In the genomic region with DNA sequence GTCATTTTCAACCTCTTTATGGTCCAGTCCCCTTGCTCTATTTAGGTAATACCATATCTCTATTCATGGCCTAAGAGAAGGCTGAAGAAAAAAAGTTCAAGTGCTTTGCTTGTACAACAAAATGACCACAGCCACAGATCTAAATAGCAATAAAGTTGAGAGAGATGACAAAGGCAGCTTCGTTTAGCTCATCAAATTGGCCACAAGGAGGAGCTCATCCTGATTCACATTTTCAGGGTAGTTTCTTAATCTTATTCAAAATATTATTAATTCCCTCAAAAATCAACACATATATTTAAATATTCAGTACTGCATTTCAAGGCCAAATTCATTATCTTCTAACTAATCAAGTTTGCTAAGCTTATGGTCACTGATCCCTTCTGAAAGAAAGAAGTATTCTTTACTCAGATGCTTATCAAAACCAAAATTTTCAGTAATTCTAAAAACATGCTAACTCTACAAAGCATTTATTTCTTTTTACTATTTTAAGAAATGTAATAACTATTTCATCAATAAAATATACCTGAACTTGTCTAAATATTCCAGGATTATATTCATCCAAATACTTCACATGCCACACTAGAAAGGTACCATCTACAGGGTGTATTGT, we compare ENCODE assay signal across 9 cellular contexts.
A peak's percentile ranks its signal among the peaks of the same experiment; 100 is the strongest.
DNase-seq lines count a peak whose midpoint lies in the region; ATAC-seq, FAIRE-seq and TF ChIP-seq lines count a peak whose summit lies in the region.
"Had no signal": no experiment of that assay in that cellular context is flagged by ENCODE, and none has a peak within 500 bp of the region (broad histone marks: within the 10 kb centered on the region; RNA-seq: fewer than 3 reads in every experiment).

No MANE protein-coding gene starts in this region.

- no peaks in the 10 kb centered on the region for H3K79me2 ChIP-seq in Karpas-422 (ENCODE audit: low read length)

- POLR2A ChIA-PET in CD8-positive, alpha-beta T cell (lab: Charles Lee) = no interaction called here

- DNase-seq in D721Med (ENCODE audit: insufficient read length, low spot score) (no peak), Karpas-422 (peak; percentile 54), T47D (ENCODE audit: low read depth in 1 of 2, low spot score in 1 of 2) (peak; percentile 2 to 35), myocyte (ENCODE audit: low read depth) (peak; percentile 32), mucosa of gallbladder (ENCODE audit: low spot score) (no peak)
- DNase-seq in activated T-cell treated with anti-CD3 and anti-CD28 coated beads, Interleukin-2, amount 50 U/mL, for 4 hours = no peak
- DNase-seq in activated CD4-positive, alpha-beta T cell treated with anti-CD3 and anti-CD28 coated beads, Interleukin-2, amount 50 U/mL, for 4 hours = no peak
- no peak for DNase-seq in CD8-positive, alpha-beta T cell

- no peaks in the 10 kb centered on the region for H3K27me3 Mint-ChIP-seq in activated T-cell treated with anti-CD3 and anti-CD28 coated beads, Interleukin-2, amount 50 U/mL, for 4 hours (ENCODE audit: low read depth)
- no peaks in the 10 kb centered on the region for H3K27me3 Mint-ChIP-seq in CD8-positive, alpha-beta T cell (ENCODE audit: low read depth)
- H3K27me3 Mint-ChIP-seq: dendritic cell treated with granulocyte-macrophage colony-stimulating factor and Interleukin-4, amounts not matched to agents 40 ng/mL and 50 ng/mL, for 4 days had no signal

- no peak for FAIRE-seq in D721Med (lab: Jason Lieb, UNC)

- H3K4me3 Mint-ChIP-seq in activated T-cell treated with anti-CD3 and anti-CD28 coated beads, Interleukin-2, amount 50 U/mL, for 4 hours = no peak overlapping the region
- H3K4me3 Mint-ChIP-seq in CD8-positive, alpha-beta T cell = no peak overlapping the region
- H3K4me3 Mint-ChIP-seq: dendritic cell treated with granulocyte-macrophage colony-stimulating factor and Interleukin-4, amounts not matched to agents 40 ng/mL and 50 ng/mL, for 4 days had no signal

- intact Hi-C loops in CD8-positive, alpha-beta T cell (cut with DNase I, micrococcal nuclease) = no loop called here

- no peaks in the 10 kb centered on the region for H3K9me3 ChIP-seq in Karpas-422 (ENCODE audit: low read length)
- H3K9me3 ChIP-seq in CD8-positive, alpha-beta T cell (ENCODE audit: low read length) = no peaks in the 10 kb centered on the region

- no peaks in the 10 kb centered on the region for H3K27me3 ChIP-seq in Karpas-422 (ENCODE audit: low read length)
- H3K27me3 ChIP-seq in CD8-positive, alpha-beta T cell (ENCODE audit: insufficient read depth, low read length) = no peaks in the 10 kb centered on the region

- no peak overlapping the region for H3K27ac ChIP-seq in Karpas-422 (ENCODE audit: low read length)
- H3K27ac ChIP-seq in CD8-positive, alpha-beta T cell (ENCODE audit: low read depth, low read length) = no peak overlapping the region

- H3K36me3 Mint-ChIP-seq in activated T-cell treated with anti-CD3 and anti-CD28 coated beads, Interleukin-2, amount 50 U/mL, for 4 hours (ENCODE audit: insufficient read depth) = no peaks in the 10 kb centered on the region
- no peaks in the 10 kb centered on the region for H3K36me3 Mint-ChIP-seq in CD8-positive, alpha-beta T cell

- no peaks in the 10 kb centered on the region for H3K4me1 ChIP-seq in Karpas-422 (ENCODE audit: low read length)
- H3K4me1 ChIP-seq in CD8-positive, alpha-beta T cell (ENCODE audit: insufficient read depth, low read length) = no peaks in the 10 kb centered on the region

- H3K9me3 Mint-ChIP-seq in activated T-cell treated with anti-CD3 and anti-CD28 coated beads, Interleukin-2, amount 50 U/mL, for 4 hours = no peaks in the 10 kb centered on the region
- H3K9me3 Mint-ChIP-seq in CD8-positive, alpha-beta T cell = no peaks in the 10 kb centered on the region
- H3K9me3 Mint-ChIP-seq: dendritic cell treated with granulocyte-macrophage colony-stimulating factor and Interleukin-4, amounts not matched to agents 40 ng/mL and 50 ng/mL, for 4 days had no signal

- no peaks in the 10 kb centered on the region for H3K36me3 ChIP-seq in Karpas-422 (ENCODE audit: insufficient read depth, low read length)
- no peaks in the 10 kb centered on the region for H3K36me3 ChIP-seq in CD8-positive, alpha-beta T cell (ENCODE audit: insufficient read depth, low read length)

- ATAC-seq in activated T-cell treated with anti-CD3 and anti-CD28 coated beads, Interleukin-2, amount 50 U/mL, for 4 hours = no peak
- ATAC-seq in CD8-positive, alpha-beta T cell = no peak

- H3K4me1 Mint-ChIP-seq in activated T-cell treated with anti-CD3 and anti-CD28 coated beads, Interleukin-2, amount 50 U/mL, for 4 hours (ENCODE audit: low read depth) = no peaks in the 10 kb centered on the region
- H3K4me1 Mint-ChIP-seq in CD8-positive, alpha-beta T cell (ENCODE audit: low read depth) = no peaks in the 10 kb centered on the region

- H3K4me3 ChIP-seq in Karpas-422 (ENCODE audit: low read length) = no peak overlapping the region
- H3K4me3 ChIP-seq in CD8-positive, alpha-beta T cell (ENCODE audit: low read depth, low read length) = no peak overlapping the region

- no peaks in the 10 kb centered on the region for H3K9me2 ChIP-seq in Karpas-422 (replicated peaks; ENCODE audit: insufficient read depth, low read length)

- no peak overlapping the region for H3K27ac Mint-ChIP-seq in CD8-positive, alpha-beta T cell
- H3K27ac Mint-ChIP-seq: dendritic cell treated with granulocyte-macrophage colony-stimulating factor and Interleukin-4, amounts not matched to agents 40 ng/mL and 50 ng/mL, for 4 days had no signal

- no peak overlapping the region for H3K4me2 ChIP-seq in Karpas-422 (ENCODE audit: low read depth, low read length, poor library complexity, severe bottlenecking)

- no peak overlapping the region for H2AFZ ChIP-seq in Karpas-422 (ENCODE audit: low read length)

- no peak overlapping the region for H3K9ac ChIP-seq in Karpas-422 (ENCODE audit: low read length)

- CTCF ChIA-PET in CD8-positive, alpha-beta T cell (lab: Charles Lee) = interaction anchor here (0.9 to 1.0 kb wide), 2 partner anchors 9 to 20 kb away, joined by 3 read pairs; no protein-coding TSS in a partner anchor

- in situ Hi-C loops in T47D (cut with HindIII; ENCODE audit: low pct_unique_long_range_greater_than_20kb, low sequenced_read_pairs) = no loop called here

- peak; percentile 55 for TF ChIP-seq CTCF in D721Med (IDR thresholded peaks at IDR 0.05; ENCODE audit: insufficient read depth, missing control alignments)
- no peak for TF ChIP-seq CTCF in CD8-positive, alpha-beta T cell (IDR thresholded peaks at IDR 0.05)

- H4K20me1 ChIP-seq in Karpas-422 (ENCODE audit: insufficient read depth, low read depth, low read length) = no peaks in the 10 kb centered on the region

Comparison
In these comparisons a context has a peak if more than half of its experiments do, and no peak if none do; other contexts are left out.
1. DNase-seq: peak in Karpas-422 (single experiment), T47D (2 of 2) and myocyte (single experiment); none in D721Med (single experiment), activated T-cell treated with anti-CD3 and anti-CD28 coated beads, Interleukin-2, amount 50 U/mL, for 4 hours (single experiment), mucosa of gallbladder (single experiment), activated CD4-positive, alpha-beta T cell treated with anti-CD3 and anti-CD28 coated beads, Interleukin-2, amount 50 U/mL, for 4 hours (0 of 2) and CD8-positive, alpha-beta T cell (0 of 7).